11 cellular contexts compared by ENCODE assay signal in genomic region chr7:124649397-124650029, GRCh38.
A peak's percentile ranks its signal among the peaks of the same experiment; 100 is the strongest.
DNase-seq lines count a peak whose midpoint lies in the region; ATAC-seq and TF ChIP-seq lines count a peak whose summit lies in the region.
"Had no signal": no experiment of that assay in that cellular context is flagged by ENCODE, and none has a peak within 500 bp of the region (broad histone marks: within the 10 kb centered on the region; RNA-seq: fewer than 3 reads in every experiment).

No MANE protein-coding gene starts in this region.

- H3K4me1 ChIP-seq in BLaER1 treated with 17β-estradiol and CSF1 and Interleukin-3, amounts not matched to agents 10 nM and 100 nM = peaks cover 0 to 5% (median 0%) of the 10 kb centered on the region in 10 experiments; a peak in 3 of 20 replicates
- H3K4me1 ChIP-seq: upper lobe of left lung had no signal

- H3K4me2 ChIP-seq in BLaER1 treated with 17β-estradiol and CSF1 and Interleukin-3, amounts not matched to agents 10 nM and 100 nM = peak overlapping the region; percentile 14 to 87 (median 46); a peak in 17 of 22 replicates

- peak overlapping the region in 2 of 11 experiments; percentile 26 to 62; a peak in 2 of 22 replicates for H3K9ac ChIP-seq in BLaER1 treated with 17β-estradiol and CSF1 and Interleukin-3, amounts not matched to agents 10 nM and 100 nM

- H3K36me3 ChIP-seq in BLaER1 treated with 17β-estradiol and CSF1 and Interleukin-3, amounts not matched to agents 10 nM and 100 nM = no peaks in the 10 kb centered on the region
- H3K36me3 ChIP-seq: upper lobe of left lung, WERI-Rb-1 had no signal

- TF ChIP-seq CTCF in dorsolateral prefrontal cortex (IDR thresholded peaks at IDR 0.05 in 54 of 56, conservative IDR thresholded peaks at IDR 0.05 in 2 of 56; ENCODE audit: low read depth in 1 of 56, partially characterized antibody in 56 of 56) = no peak

- 0 out of 22 replicates have a peak overlapping the region, but pooled peaks of 2 of the 11 experiments have one; percentile 7 to 11 for H3K27ac ChIP-seq in BLaER1 treated with 17β-estradiol and CSF1 and Interleukin-3, amounts not matched to agents 10 nM and 100 nM
- H3K27ac ChIP-seq in dorsolateral prefrontal cortex = peak overlapping the region in 6 of 59 donors; percentile 19 to 53 (median 28)
- H3K27ac ChIP-seq: upper lobe of left lung, WERI-Rb-1 had no signal

- H3K27me3 ChIP-seq in BLaER1 treated with 17β-estradiol and CSF1 and Interleukin-3, amounts not matched to agents 10 nM and 100 nM = no peaks in the 10 kb centered on the region
- H3K27me3 ChIP-seq in dorsolateral prefrontal cortex = no peaks in the 10 kb centered on the region
- H3K27me3 ChIP-seq: upper lobe of left lung had no signal

- DNase-seq in dorsolateral prefrontal cortex (no peak), left cardiac atrium (no peak), NCI-H1417 treated with DMSO at 0.1 percent for 48 hours (lab: John Stamatoyannopoulos, UW) (no peak)
- no peak for DNase-seq in activated naive CD4-positive, alpha-beta T cell treated with anti-CD3 and anti-CD28 coated beads, Interleukin-2, amount 50 U/mL, for 16 hours
- DNase-seq in activated naive CD4-positive, alpha-beta T cell treated with anti-CD3 and anti-CD28 coated beads, Interleukin-2, amount 50 U/mL, for 72 hours (ENCODE audit: low spot score in 2 of 2) = no peak
- DNase-seq: stimulated activated CD4-positive, alpha-beta T cell treated with anti-CD3 and anti-CD28 coated beads, Interleukin-4, amount 100 ng/mL, for 4 hours; upper lobe of left lung; WERI-Rb-1 had no signal

- no peaks in the 10 kb centered on the region for H4K20me1 ChIP-seq in BLaER1 treated with 17β-estradiol and CSF1 and Interleukin-3, amounts not matched to agents 10 nM and 100 nM

- H3K9me3 ChIP-seq in BLaER1 treated with 17β-estradiol and CSF1 and Interleukin-3, amounts not matched to agents 10 nM and 100 nM (replicated peaks in 1 of 11) = no peaks in the 10 kb centered on the region
- H3K9me3 ChIP-seq: upper lobe of left lung had no signal

- H3K4me3 ChIP-seq in BLaER1 treated with 17β-estradiol and CSF1 and Interleukin-3, amounts not matched to agents 10 nM and 100 nM = peak overlapping the region in 5 of 10 experiments; percentile 20 to 45 (median 31); a peak in 4 of 20 replicates
- H3K4me3 ChIP-seq in dorsolateral prefrontal cortex = peak overlapping the region in 46 of 59 donors; percentile 1 to 55 (median 36)
- H3K4me3 ChIP-seq: upper lobe of left lung had no signal

- H3K9me3 Mint-ChIP-seq in activated naive CD4-positive, alpha-beta T cell treated with anti-CD3 and anti-CD28 coated beads, Interleukin-2, amount 50 U/mL, for 72 hours = peaks cover 0 to 12% of the 10 kb centered on the region in 2 donors

- no peak overlapping the region for H3K27ac Mint-ChIP-seq in activated naive CD4-positive, alpha-beta T cell treated with anti-CD3 and anti-CD28 coated beads, Interleukin-2, amount 50 U/mL, for 72 hours

- intact Hi-C loops in dorsolateral prefrontal cortex (cut with DNase I) (loop anchor here (5.0 to 10.0 kb wide), 3 partner anchors 75 to 465 kb away; no protein-coding TSS in a partner anchor), left cardiac atrium (cut with DNase I) (no loop called here)

- ATAC-seq in GM18868 (IDR thresholded peaks at IDR 0.05; ENCODE audit: unreplicated experiment) (peak; percentile 48), HG03565 (IDR thresholded peaks at IDR 0.05; ENCODE audit: unreplicated experiment) (peak; percentile 37), left cardiac atrium (no peak)
- no peak for ATAC-seq in activated naive CD4-positive, alpha-beta T cell treated with anti-CD3 and anti-CD28 coated beads, Interleukin-2, amount 50 U/mL, for 72 hours

- H3K36me3 Mint-ChIP-seq in activated naive CD4-positive, alpha-beta T cell treated with anti-CD3 and anti-CD28 coated beads, Interleukin-2, amount 50 U/mL, for 72 hours = no peaks in the 10 kb centered on the region

Comparison
In these comparisons a context has a peak if more than half of its experiments do, and no peak if none do; other contexts are left out.
1. ATAC-seq: peak in GM18868 (single experiment) and HG03565 (single experiment); none in left cardiac atrium (0 of 2) and activated naive CD4-positive, alpha-beta T cell treated with anti-CD3 and anti-CD28 coated beads, Interleukin-2, amount 50 U/mL, for 72 hours (0 of 2).
2. intact Hi-C loops: an anchor here in dorsolateral prefrontal cortex (5.0 to 10.0 kb wide); none called in left cardiac atrium.